In the genomic region with DNA sequence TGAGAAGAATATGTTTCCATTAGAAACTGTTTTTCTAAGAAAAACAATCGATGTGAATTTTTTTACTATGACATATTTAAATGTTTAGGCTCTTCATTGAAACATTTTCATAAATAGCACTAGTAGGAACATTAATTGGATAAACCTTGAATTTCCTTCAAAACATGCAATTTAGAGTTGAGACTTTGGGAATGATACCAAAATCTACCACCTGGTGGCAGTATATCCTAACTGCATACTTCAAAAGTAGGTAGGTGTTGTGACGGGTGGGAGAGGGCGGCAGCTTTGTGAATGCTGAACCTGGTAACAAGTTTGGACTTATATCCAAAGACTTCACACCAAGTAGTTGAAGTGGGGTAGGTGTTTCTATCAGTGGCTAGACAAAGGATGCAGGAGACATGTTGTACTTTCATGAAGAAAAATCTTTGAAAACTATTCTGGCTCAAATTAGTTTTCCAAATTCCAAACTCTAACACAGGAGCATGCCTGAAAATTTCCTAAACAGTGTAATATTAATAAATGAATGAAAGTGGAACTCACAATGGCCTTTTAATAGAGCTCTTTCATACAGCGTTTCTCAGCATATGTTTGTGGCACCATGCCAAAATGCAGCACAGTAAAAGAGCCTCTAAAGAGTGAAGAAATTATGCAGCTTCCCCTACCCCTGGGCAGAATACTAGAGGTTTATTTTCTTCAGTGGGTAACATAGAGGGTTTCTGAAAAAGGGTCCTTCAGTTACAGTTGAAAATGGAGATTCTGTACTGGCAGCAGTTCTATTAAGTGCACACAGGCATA, we compare ENCODE assay signal across 8 cellular contexts.
A peak's percentile ranks its signal among the peaks of the same experiment; 100 is the strongest.
DNase-seq lines count a peak whose midpoint lies in the region; ATAC-seq and TF ChIP-seq lines count a peak whose summit lies in the region.

No MANE protein-coding gene starts in this region.

- H3K4me3 ChIP-seq in esophagus squamous epithelium = no peak overlapping the region

- H3K36me3 ChIP-seq in esophagus squamous epithelium = no peaks in the 10 kb centered on the region

- DNase-seq in Ammon's horn (ENCODE audit: low spot score) (peak; percentile 58), NCI-H146 (lab: John Stamatoyannopoulos, UW) (peak; percentile 78), activated B cell treated with CpG ODN at 0.5 μM for 24 hours (no peak), esophagus squamous epithelium (lab: John Stamatoyannopoulos, UW) (no peak), neural crest cell (ENCODE audit: low read depth, low spot score) (peak; percentile 57)
- no peak for DNase-seq in effector CD8-positive, alpha-beta T cell (lab: John Stamatoyannopoulos, UW)

- peaks cover 1% of the 10 kb centered on the region for H3K4me1 Mint-ChIP-seq in activated B cell treated with CpG ODN at 0.5 μM for 24 hours
- H3K4me1 Mint-ChIP-seq in neural crest cell = peaks cover 3% of the 10 kb centered on the region

- no peaks in the 10 kb centered on the region for H3K9me3 ChIP-seq in esophagus squamous epithelium

- H3K27ac ChIP-seq in esophagus squamous epithelium = no peak overlapping the region

- H3K27ac Mint-ChIP-seq in activated B cell treated with CpG ODN at 0.5 μM for 24 hours (no peak overlapping the region), neural crest cell (ENCODE audit: unreplicated experiment) (no peak overlapping the region)

- H3K36me3 Mint-ChIP-seq in activated B cell treated with CpG ODN at 0.5 μM for 24 hours (ENCODE audit: low read depth) (no peaks in the 10 kb centered on the region), neural crest cell (ENCODE audit: low read depth) (peaks cover 7% of the 10 kb centered on the region)

- H3K4me3 Mint-ChIP-seq in activated B cell treated with CpG ODN at 0.5 μM for 24 hours (no peak overlapping the region), neural crest cell (no peak overlapping the region)

- no peaks in the 10 kb centered on the region for H3K27me3 ChIP-seq in esophagus squamous epithelium

- H3K9me3 Mint-ChIP-seq in activated B cell treated with CpG ODN at 0.5 μM for 24 hours (peaks cover 3% of the 10 kb centered on the region), neural crest cell (no peaks in the 10 kb centered on the region)

- TF ChIP-seq CTCF in activated B cell treated with CpG ODN at 0.5 μM for 24 hours (IDR thresholded peaks at IDR 0.05) = peak; percentile 56
- TF ChIP-seq CTCF in esophagus squamous epithelium (IDR thresholded peaks at IDR 0.05) = peak; percentile 25 to 66 (median 50)
- peak; percentile 90 for TF ChIP-seq CTCF in neural crest cell (conservative IDR thresholded peaks at IDR 0.05)

- intact Hi-C loops in activated B cell treated with CpG ODN at 0.5 μM for 24 hours (cut with micrococcal nuclease) = loop anchor here (1.0 to 2.0 kb wide), 2 partner anchors 298 to 1054 kb away; no protein-coding TSS in a partner anchor
- intact Hi-C loops in esophagus squamous epithelium (cut with DNase I) = no loop called here

- ATAC-seq in GM18499 (IDR thresholded peaks at IDR 0.05; ENCODE audit: insufficient read depth, unreplicated experiment) (peak; percentile 87), HG02798 (IDR thresholded peaks at IDR 0.05; ENCODE audit: poor library complexity, unreplicated experiment) (peak; percentile 92), activated B cell treated with CpG ODN at 0.5 μM for 24 hours (ENCODE audit: low read depth) (no peak)

- H3K4me1 ChIP-seq in esophagus squamous epithelium = no peaks in the 10 kb centered on the region

- no peak for TF ChIP-seq POLR2A in esophagus squamous epithelium (IDR thresholded peaks at IDR 0.05)

- POLR2A ChIA-PET in activated B cell treated with CpG ODN at 0.5 μM for 24 hours (lab: Charles Lee) = no interaction called here

- CTCF ChIA-PET in activated B cell treated with CpG ODN at 0.5 μM for 24 hours (lab: Charles Lee) = interaction anchor here (0.6 to 3.1 kb wide), 9 partner anchors 9 to 1058 kb away, joined by 3 to 31 read pairs (median 3); no protein-coding TSS in a partner anchor

- WGBS in esophagus squamous epithelium, 2 donors = 2 to 3% methylated on average over 4 of the region's 4 CpGs

- H3K27me3 Mint-ChIP-seq in activated B cell treated with CpG ODN at 0.5 μM for 24 hours (peaks cover 2% of the 10 kb centered on the region), neural crest cell (ENCODE audit: low read depth) (peaks cover 6% of the 10 kb centered on the region)

Comparison
In these comparisons a context has a peak if more than half of its experiments do, and no peak if none do; other contexts are left out.
1. DNase-seq: peak in Ammon's horn (single experiment), NCI-H146 (single experiment) and neural crest cell (single experiment); none in activated B cell treated with CpG ODN at 0.5 μM for 24 hours (single experiment), esophagus squamous epithelium (single experiment) and effector CD8-positive, alpha-beta T cell (single experiment).
2. Peak in every context shown above with its lines, with median percentiles within 50 percentile points of each other: CTCF ChIP-seq.